ENCODE assay signal across 10 cellular contexts in genomic region chr2:23901966-23902942, GRCh38. TPM values are rescaled to one million over a fixed set of nuclear protein-coding genes. Genes with fewer than 3 reads are reported as not detected.
DNase-seq lines count a peak whose midpoint lies in the region; TF ChIP-seq lines count a peak whose summit lies in the region.
"Had no signal": no experiment of that assay in that cellular context is flagged by ENCODE, and none has a peak within 500 bp of the region (broad histone marks: within the 10 kb centered on the region; RNA-seq: fewer than 3 reads in every experiment).

No MANE protein-coding gene starts in this region.

- peaks cover 3% of the 10 kb centered on the region for H3K9me3 ChIP-seq in WERI-Rb-1 (ENCODE audit: severe bottlenecking)
- peaks cover 0 to 7% (median 4%) of the 10 kb centered on the region in 8 donors for H3K9me3 ChIP-seq in spleen

- DNase-seq in H4 (ENCODE audit: low spot score) = peak; percentile 12
- peak; percentile 82 for DNase-seq in NOMO-1 treated with DMSO at 0.1 percent for 48 hours (lab: John Stamatoyannopoulos, UW; ENCODE audit: unreplicated experiment)
- peak; percentile 77 for DNase-seq in fibroblast of mammary gland (ENCODE audit: low read depth)
- no peak for DNase-seq in NCI-H1436 (lab: John Stamatoyannopoulos, UW)
- DNase-seq in amniotic stem cell (lab: John Stamatoyannopoulos, UW) = no peak
- no peak for DNase-seq in WERI-Rb-1
- DNase-seq in spleen = no peak
- DNase-seq: GDM1, kidney glomerular epithelial cell had no signal

- H3K27me3 ChIP-seq in WERI-Rb-1 (ENCODE audit: insufficient read depth, low read depth, severe bottlenecking) = no peaks in the 10 kb centered on the region
- H3K27me3 ChIP-seq in spleen (replicated peaks in 1 of 7) = no peaks in the 10 kb centered on the region

- peaks cover 0 to 55% (median 9%) of the 10 kb centered on the region in 6 donors for H3K4me1 ChIP-seq in spleen

- TF ChIP-seq POLR2A in spleen (IDR thresholded peaks at IDR 0.05) = no peak

- intact Hi-C loops in spleen (cut with DNase I; ENCODE audit: low total_unique reads) = no loop called here

- H3K36me3 ChIP-seq in WERI-Rb-1 (no peaks in the 10 kb centered on the region), spleen (no peaks in the 10 kb centered on the region)

- 64 to 87% (median 76%) methylated on average over 6 of the region's 6 CpGs for WGBS in spleen, 5 donors

- peak overlapping the region in 11 of 21 experiments; percentile 10 to 80 (median 50) for H3K27ac ChIP-seq in skin epidermis
- H3K27ac ChIP-seq in WERI-Rb-1 = no peak overlapping the region
- H3K27ac ChIP-seq in spleen = no peak overlapping the region

- H3K4me3 ChIP-seq in fibroblast of mammary gland (ENCODE audit: control insufficient read depth, low read depth, low read length) = no peak overlapping the region
- H3K4me3 ChIP-seq in skin epidermis = no peak overlapping the region
- H3K4me3 ChIP-seq in WERI-Rb-1 (ENCODE audit: low read depth, low read length) = no peak overlapping the region
- no peak overlapping the region for H3K4me3 ChIP-seq in spleen

- TF ChIP-seq CTCF in fibroblast of mammary gland (conservative IDR thresholded peaks at IDR 0.05; ENCODE audit: control insufficient read depth, insufficient read depth, low read depth, low read length) (no peak), WERI-Rb-1 (IDR thresholded peaks at IDR 0.05; ENCODE audit: low read depth, low read length) (no peak), spleen (IDR thresholded peaks at IDR 0.05 in 8 of 11, conservative IDR thresholded peaks at IDR 0.05 in 3 of 11) (no peak)

RNA-seq across cellular contexts. Expression of gene ATAD2B, which starts 24.7 kb away (rescaled TPM):
- total RNA-seq in H4 (2014; rRNA removed; shearing (Covaris generic)) = 2.3 and 2.6 TPM in 2 replicates
- 10 to 100 TPM; 33.4 to 61.2 (median 37.9) TPM for total RNA-seq in spleen
- polyA plus RNA-seq in spleen = 1 to 10 TPM; 4.4 to 4.8 (median 4.5) TPM

RNA-seq across cellular contexts. Expression of gene UBXN2A, which starts 38.0 kb away (rescaled TPM):
- total RNA-seq in H4 (2014; rRNA removed; shearing (Covaris generic)) = 5.7 and 10.0 TPM in 2 replicates
- total RNA-seq in spleen = 10 to 100 TPM in 1 of 7 donors, 1 to 10 TPM in 6; 8.2 to 12.4 (median 9.2) TPM
- 1 to 10 TPM; 4.3 to 6.6 (median 4.4) TPM for polyA plus RNA-seq in spleen

Comparison
In these comparisons a context has a peak if more than half of its experiments do, and no peak if none do; other contexts are left out.
1. DNase-seq: peak in H4 (single experiment), NOMO-1 treated with DMSO at 0.1 percent for 48 hours (single experiment) and fibroblast of mammary gland (single experiment); none in NCI-H1436 (single experiment), amniotic stem cell (single experiment), WERI-Rb-1 (single experiment) and spleen (single experiment).
2. H3K27ac ChIP-seq: peak in skin epidermis (11 of 21); none in WERI-Rb-1 (single experiment) and spleen (0 of 8).